ENCODE assay signal across 8 cellular contexts in genomic region chr18:3597159-3597977, GRCh38.
DNase-seq lines count a peak whose midpoint lies in the region; ATAC-seq and TF ChIP-seq lines count a peak whose summit lies in the region.

No MANE protein-coding gene starts in this region.

- H3K27ac Mint-ChIP-seq in activated CD4-positive, alpha-beta memory T cell treated with anti-CD3 and anti-CD28 coated beads, Interleukin-2, amount 10 ng/mL, durations not matched to agents 7 days and 5 days: peak overlapping the region; percentile 98

- H3K4me1 Mint-ChIP-seq in activated CD4-positive, alpha-beta memory T cell treated with anti-CD3 and anti-CD28 coated beads, Interleukin-2, amount 10 ng/mL, durations not matched to agents 7 days and 5 days: peaks cover 51% of the 10 kb centered on the region

- H3K27ac ChIP-seq in right atrium auricular region (peak overlapping the region; percentile 96 to 97), skeletal muscle tissue (ENCODE audit: low read depth, low read length) (peak overlapping the region; percentile 93)

- DNase-seq in HFF-Myc (ENCODE audit: extremely low read depth, low read depth): no peak
- no peak for DNase-seq in activated CD4-positive, alpha-beta memory T cell treated with anti-CD3 and anti-CD28 coated beads, Interleukin-2, amount 10 ng/mL, durations not matched to agents 7 days and 5 days
- no peak for DNase-seq in right atrium auricular region (ENCODE audit: low spot score)
- DNase-seq in NCI-H1417 (lab: John Stamatoyannopoulos, UW): no peak

- TF ChIP-seq CTCF in HFF-Myc (IDR thresholded peaks at IDR 0.05; ENCODE audit: low read depth, low read length, missing control alignments) (no peak), right atrium auricular region (IDR thresholded peaks at IDR 0.05) (no peak)

- no peaks in the 10 kb centered on the region for H3K27me3 Mint-ChIP-seq in activated CD4-positive, alpha-beta memory T cell treated with anti-CD3 and anti-CD28 coated beads, Interleukin-2, amount 10 ng/mL, durations not matched to agents 7 days and 5 days

- POLR2A ChIA-PET in activated CD4-positive, alpha-beta memory T cell treated with anti-CD3 and anti-CD28 coated beads, Interleukin-2, amount 10 ng/mL, durations not matched to agents 7 days and 5 days (lab: Charles Lee): interaction anchor here (0.6 to 6.2 kb wide), 10 partner anchors 8 to 961 kb away, joined by 3 to 239 read pairs (median 23); partner anchors contain the start of genes MYL12A and TGIF1

- no peak for ATAC-seq in HG03045 (IDR thresholded peaks at IDR 0.05; ENCODE audit: unreplicated experiment)
- no peak for ATAC-seq in GM19397 (IDR thresholded peaks at IDR 0.05; ENCODE audit: unreplicated experiment)
- no peak for ATAC-seq in GM18867 (IDR thresholded peaks at IDR 0.05; ENCODE audit: unreplicated experiment)

- H3K9me3 ChIP-seq in right atrium auricular region (no peaks in the 10 kb centered on the region), skeletal muscle tissue (ENCODE audit: control insufficient read depth in 3 of 3, low read length in 3 of 3) (no peaks in the 10 kb centered on the region)

- H3K4me3 Mint-ChIP-seq in activated CD4-positive, alpha-beta memory T cell treated with anti-CD3 and anti-CD28 coated beads, Interleukin-2, amount 10 ng/mL, durations not matched to agents 7 days and 5 days: peak overlapping the region; percentile 92

- H3K9me3 Mint-ChIP-seq in activated CD4-positive, alpha-beta memory T cell treated with anti-CD3 and anti-CD28 coated beads, Interleukin-2, amount 10 ng/mL, durations not matched to agents 7 days and 5 days: no peaks in the 10 kb centered on the region

- H3K4me1 ChIP-seq in right atrium auricular region: peaks cover 0 to 46% of the 10 kb centered on the region in 2 donors
- H3K4me1 ChIP-seq in skeletal muscle tissue (ENCODE audit: control insufficient read depth in 3 of 3, insufficient read depth in 3 of 3, low read length in 3 of 3): peaks cover 34 to 46% (median 36%) of the 10 kb centered on the region in 3 donors

- H3K36me3 ChIP-seq in right atrium auricular region: no peaks in the 10 kb centered on the region
- no peaks in the 10 kb centered on the region for H3K36me3 ChIP-seq in skeletal muscle tissue (ENCODE audit: control insufficient read depth in 3 of 3, insufficient read depth in 3 of 3, low read length in 3 of 3)

- CTCF ChIA-PET in activated CD4-positive, alpha-beta memory T cell treated with anti-CD3 and anti-CD28 coated beads, Interleukin-2, amount 10 ng/mL, durations not matched to agents 7 days and 5 days (lab: Charles Lee): interaction anchor here (1.3 to 6.5 kb wide), 5 partner anchors 9 to 143 kb away, joined by 5 to 75 read pairs (median 33); no protein-coding TSS in a partner anchor

- H3K9ac ChIP-seq in skeletal muscle tissue (ENCODE audit: low read depth in 1 of 3, low read length in 3 of 3): peak overlapping the region in 2 of 3 donors; percentile 8 to 47

- peaks cover 27% of the 10 kb centered on the region for H3K36me3 Mint-ChIP-seq in activated CD4-positive, alpha-beta memory T cell treated with anti-CD3 and anti-CD28 coated beads, Interleukin-2, amount 10 ng/mL, durations not matched to agents 7 days and 5 days (ENCODE audit: low read depth)

- H3K27me3 ChIP-seq in right atrium auricular region (no peaks in the 10 kb centered on the region), skeletal muscle tissue (ENCODE audit: control insufficient read depth in 3 of 3, insufficient read depth in 3 of 3, low read length in 3 of 3) (no peaks in the 10 kb centered on the region)

- 0 out of 2 replicates have a peak overlapping the region, but pooled peaks have one; percentile 8 for H3K4me3 ChIP-seq in HFF-Myc (replicated peaks; ENCODE audit: low read depth, low read length)
- H3K4me3 ChIP-seq in right atrium auricular region: no peak overlapping the region
- peak overlapping the region in 1 of 3 donors; percentile 25 for H3K4me3 ChIP-seq in skeletal muscle tissue (ENCODE audit: low read length in 3 of 3)
